ENCODE assay signal across 3 cellular contexts in genomic region chr14:23637655-23638413, GRCh38. TPM values are rescaled to one million over a fixed set of nuclear protein-coding genes. Genes with fewer than 3 reads are reported as not detected.
"Had no signal": no experiment of that assay in that cellular context is flagged by ENCODE, and none has a peak within 500 bp of the region (broad histone marks: within the 10 kb centered on the region; RNA-seq: fewer than 3 reads in every experiment).

No MANE protein-coding gene starts in this region.

RNA-seq across cellular contexts. Expression of gene DHRS2, which starts 1.7 kb away (rescaled TPM):
- total RNA-seq: esophagus mucosa, left ventricle myocardium inferior, mononuclear cell had no signal

RNA-seq across cellular contexts. Expression of gene JPH4, which starts 59.2 kb away (rescaled TPM):
- total RNA-seq: mononuclear cell had no signal
